Comparison of ENCODE assay signal across 9 cellular contexts in the genomic region with DNA sequence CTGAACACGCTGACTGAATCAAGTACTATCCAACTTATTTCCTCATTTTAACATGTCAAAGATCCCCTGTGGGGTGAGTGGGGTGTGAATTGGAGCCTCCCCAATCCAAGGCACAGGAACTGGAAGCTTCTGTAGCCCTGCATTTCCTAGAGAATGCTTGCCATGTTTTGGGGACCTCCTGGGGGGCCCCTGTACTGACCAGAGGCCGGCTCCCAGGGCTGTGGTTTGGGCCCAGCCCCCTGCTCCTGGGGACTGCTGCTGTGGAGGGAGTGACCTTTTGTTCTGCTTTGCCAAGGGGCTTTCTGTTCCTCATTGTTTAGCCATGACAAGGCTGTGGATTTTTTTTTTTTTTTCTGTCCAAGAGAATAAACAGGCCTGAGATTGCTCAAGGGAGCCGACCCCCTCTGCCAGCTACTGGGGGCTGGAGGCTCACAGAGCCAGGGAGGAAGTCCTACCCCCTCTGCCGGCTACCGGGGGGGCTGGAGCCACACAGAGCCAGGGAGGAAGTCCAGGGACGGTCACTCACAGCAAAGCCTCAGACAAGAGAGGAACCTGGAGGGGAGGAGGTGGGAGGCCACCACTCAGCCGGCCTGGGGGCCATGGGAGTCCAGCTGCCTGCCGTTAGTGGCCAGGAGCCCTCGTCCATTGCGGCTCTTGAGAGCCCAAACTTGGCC. TPM values are rescaled to one million over a fixed set of nuclear protein-coding genes. Genes with fewer than 3 reads are reported as not detected.
DNase-seq lines count a peak whose midpoint lies in the region; ATAC-seq, FAIRE-seq and TF ChIP-seq lines count a peak whose summit lies in the region.
"Had no signal": no experiment of that assay in that cellular context is flagged by ENCODE, and none has a peak within 500 bp of the region (broad histone marks: within the 10 kb centered on the region; RNA-seq: fewer than 3 reads in every experiment).

No MANE protein-coding gene starts in this region.

- TF ChIP-seq POLR2A in GM12892 (IDR thresholded peaks at IDR 0.05; ENCODE audit: low read depth, low read length), result no peak
- peak in 1 of 2 donors; percentile 36 for TF ChIP-seq POLR2A in heart left ventricle (IDR thresholded peaks at IDR 0.05)

- H3K4me2 ChIP-seq in trophoblast cell (ENCODE audit: low read length), result peak overlapping the region; percentile 33

- no peaks in the 10 kb centered on the region for H3K27me3 Mint-ChIP-seq in activated T-helper 1 cell treated with anti-CD3 and anti-CD28 coated beads, Interleukin-12 subunit alpha, Interleukin-12 subunit beta, Interleukin-2, Interleukin-4 antibody, amounts not matched to agents 30 ng/mL and 10 ng/mL and 1 ng/mL, durations not matched to agents 14 hours and 24 hours and 36 hours (ENCODE audit: insufficient read depth)

- H3K23ac ChIP-seq in trophoblast cell (ENCODE audit: low read length), result no peak overlapping the region

- peaks cover 30% of the 10 kb centered on the region for H3K79me1 ChIP-seq in trophoblast cell (ENCODE audit: low read length)

- H3K27ac Mint-ChIP-seq in activated T-helper 1 cell treated with anti-CD3 and anti-CD28 coated beads, Interleukin-12 subunit alpha, Interleukin-12 subunit beta, Interleukin-2, Interleukin-4 antibody, amounts not matched to agents 30 ng/mL and 10 ng/mL and 1 ng/mL, durations not matched to agents 14 hours and 24 hours and 36 hours, result peak overlapping the region; percentile 4

- H3K4me1 Mint-ChIP-seq in activated T-helper 1 cell treated with anti-CD3 and anti-CD28 coated beads, Interleukin-12 subunit alpha, Interleukin-12 subunit beta, Interleukin-2, Interleukin-4 antibody, amounts not matched to agents 30 ng/mL and 10 ng/mL and 1 ng/mL, durations not matched to agents 14 hours and 24 hours and 36 hours (ENCODE audit: low read depth), result peaks cover 65% of the 10 kb centered on the region

- H3K9me3 Mint-ChIP-seq in activated T-helper 1 cell treated with anti-CD3 and anti-CD28 coated beads, Interleukin-12 subunit alpha, Interleukin-12 subunit beta, Interleukin-2, Interleukin-4 antibody, amounts not matched to agents 30 ng/mL and 10 ng/mL and 1 ng/mL, durations not matched to agents 14 hours and 24 hours and 36 hours, result no peaks in the 10 kb centered on the region
- H3K9me3 Mint-ChIP-seq: T-helper 1 cell treated with Interleukin-12 subunit alpha and Interleukin-12 subunit beta and Interleukin-4 antibody, amounts not matched to agents 30 μg/mL and 1 μg/mL, for 36 hours had no signal

- CTCF ChIA-PET in RWPE1 (lab: Yijun Ruan, JAX), result interaction anchor here (3.9 kb wide), 1 partner anchor 59 kb away, joined by 13 read pairs; no protein-coding TSS in a partner anchor

- POLR2A ChIA-PET in RWPE1 (lab: Yijun Ruan, JAX; ENCODE audit: low non-redundant PET), result no interaction called here

- H4K91ac ChIP-seq in trophoblast cell (ENCODE audit: low read depth, low read length), result peak overlapping the region; percentile 92

- H3K27ac ChIP-seq in heart left ventricle (peak overlapping the region; percentile 80 to 96 (median 92)), trophoblast cell (ENCODE audit: low read depth, low read length) (peak overlapping the region; percentile 91), RWPE1 (no peak overlapping the region)

- H3K9ac ChIP-seq in trophoblast cell (ENCODE audit: low read length), result peak overlapping the region; percentile 48

- intact Hi-C loops in activated T-helper 1 cell treated with anti-CD3 and anti-CD28 coated beads, Interleukin-12 subunit alpha, Interleukin-12 subunit beta, Interleukin-2, Interleukin-4 antibody, amounts not matched to agents 30 ng/mL and 10 ng/mL and 1 ng/mL, durations not matched to agents 14 hours and 24 hours and 36 hours (cut with micrococcal nuclease), result no loop called here
- intact Hi-C loops in heart left ventricle (cut with DNase I), result loop anchor here in 4 of 10 donors (1.0 to 10.0 kb wide), 5 partner anchors 17 to 49 kb away; partner anchors contain the start of gene TNFRSF1B (in 1 of the 4)

- H2BK120ac ChIP-seq in trophoblast cell (ENCODE audit: insufficient read depth, low read length, poor library complexity), result peak overlapping the region; percentile 83

- 16 to 31% (median 23%) methylated on average over 8 to 10 of the region's 10 CpGs for WGBS in heart left ventricle, 4 donors
- no CpG with 5 or more reads among the region's 10 CpGs for WGBS in trophoblast cell (ENCODE audit: extremely low coverage, insufficient coverage, insufficient read length)

- peak overlapping the region; percentile 46 for H4K12ac ChIP-seq in trophoblast cell (ENCODE audit: low read depth, low read length)

- peaks cover 0 to 30% (median 0%) of the 10 kb centered on the region in 9 donors for H3K36me3 ChIP-seq in heart left ventricle
- peaks cover 0 to 2% of the 10 kb centered on the region in 2 experiments for H3K36me3 ChIP-seq in trophoblast cell (ENCODE audit: control insufficient read depth in 1 of 2, insufficient read depth in 2 of 2, low read length in 2 of 2)

- H3K27me3 ChIP-seq in heart left ventricle (no peaks in the 10 kb centered on the region), trophoblast cell (ENCODE audit: insufficient read depth, low read length) (no peaks in the 10 kb centered on the region)

- TF ChIP-seq CTCF in heart left ventricle (IDR thresholded peaks at IDR 0.05) (peak; percentile 11 to 58 (median 39)), RWPE1 (conservative IDR thresholded peaks at IDR 0.05; ENCODE audit: low read depth) (no peak)

- peaks cover 24% of the 10 kb centered on the region for H3K36me3 Mint-ChIP-seq in activated T-helper 1 cell treated with anti-CD3 and anti-CD28 coated beads, Interleukin-12 subunit alpha, Interleukin-12 subunit beta, Interleukin-2, Interleukin-4 antibody, amounts not matched to agents 30 ng/mL and 10 ng/mL and 1 ng/mL, durations not matched to agents 14 hours and 24 hours and 36 hours (ENCODE audit: low read depth)

- peak overlapping the region; percentile 78 for H2BK12ac ChIP-seq in trophoblast cell (ENCODE audit: low read length)

- H3K14ac ChIP-seq in trophoblast cell (ENCODE audit: low read length), result peak overlapping the region; percentile 69

- H2BK5ac ChIP-seq in trophoblast cell (ENCODE audit: low read depth, low read length, poor library complexity), result peak overlapping the region; percentile 90

- H2AFZ ChIP-seq in trophoblast cell (ENCODE audit: insufficient read depth, low read length, poor library complexity), result peak overlapping the region; percentile 32

- FAIRE-seq in GM12892 (lab: Jason Lieb, UNC), result peak; percentile 30

- DNase-seq in GM12892 (ENCODE audit: insufficient read length), result no peak
- no peak for DNase-seq in activated T-helper 1 cell treated with anti-CD3 and anti-CD28 coated beads, Interleukin-12 subunit alpha, Interleukin-12 subunit beta, Interleukin-2, Interleukin-4 antibody, amounts not matched to agents 30 ng/mL and 10 ng/mL and 1 ng/mL, durations not matched to agents 14 hours and 24 hours and 36 hours (ENCODE audit: low spot score)
- DNase-seq in heart left ventricle, result peak; percentile 88 to 93 (median 90)
- peak; percentile 27 to 54 for DNase-seq in trophoblast cell
- DNase-seq in NK-92 (lab: John Stamatoyannopoulos, UW; ENCODE audit: unreplicated experiment), result no peak
- no peak for DNase-seq in RWPE1 (ENCODE audit: low spot score)
- DNase-seq in T-helper 2 cell, result no peak
- DNase-seq in HT-29 (ENCODE audit: low spot score), result no peak

- peak; percentile 84 to 89 (median 86) for ATAC-seq in heart left ventricle

- H3K4ac ChIP-seq in trophoblast cell (ENCODE audit: low read depth, low read length), result peak overlapping the region; percentile 60

- H3K9me3 ChIP-seq in heart left ventricle, result no peaks in the 10 kb centered on the region
- H3K9me3 ChIP-seq in trophoblast cell (ENCODE audit: insufficient read depth, low read depth, low read length), result peaks cover 3% of the 10 kb centered on the region

- H3K4me3 Mint-ChIP-seq in activated T-helper 1 cell treated with anti-CD3 and anti-CD28 coated beads, Interleukin-12 subunit alpha, Interleukin-12 subunit beta, Interleukin-2, Interleukin-4 antibody, amounts not matched to agents 30 ng/mL and 10 ng/mL and 1 ng/mL, durations not matched to agents 14 hours and 24 hours and 36 hours, result no peak overlapping the region
- H3K4me3 Mint-ChIP-seq: T-helper 1 cell treated with Interleukin-12 subunit alpha and Interleukin-12 subunit beta and Interleukin-4 antibody, amounts not matched to agents 30 μg/mL and 1 μg/mL, for 36 hours had no signal

- H3K4me1 ChIP-seq in heart left ventricle, result peaks cover 9 to 100% (median 59%) of the 10 kb centered on the region in 12 donors
- H3K4me1 ChIP-seq in trophoblast cell (ENCODE audit: control insufficient read depth in 1 of 2, insufficient read depth in 2 of 2, low read length in 2 of 2), result peaks cover 26 to 30% of the 10 kb centered on the region in 2 experiments

- H3K79me2 ChIP-seq in trophoblast cell (ENCODE audit: control insufficient read depth, insufficient read depth, low read length, poor library complexity), result peaks cover 7% of the 10 kb centered on the region

- H3K4me3 ChIP-seq in heart left ventricle (peak overlapping the region in 11 of 12 donors; percentile 4 to 47 (median 31)), trophoblast cell (ENCODE audit: low read depth, low read length) (no peak overlapping the region)

- H2AK5ac ChIP-seq in trophoblast cell (ENCODE audit: low read length), result peak overlapping the region; percentile 66

- H3K18ac ChIP-seq in trophoblast cell (ENCODE audit: low read length), result peak overlapping the region; percentile 27

- H4K8ac ChIP-seq in trophoblast cell (ENCODE audit: low read depth, low read length), result peak overlapping the region; percentile 75

RNA-seq across cellular contexts. Expression of gene TNFRSF1B, which starts 17.4 kb away (rescaled TPM):
- polyA plus RNA-seq in GM12892 (2012; ENCODE audit: missing spikeins), result 24.1 TPM
- 211 and 213 TPM in 2 replicates for total RNA-seq in activated T-helper 1 cell treated with anti-CD3 and anti-CD28 coated beads, Interleukin-12 subunit alpha, Interleukin-12 subunit beta, Interleukin-2, Interleukin-4 antibody, amounts not matched to agents 30 ng/mL and 10 ng/mL and 1 ng/mL, durations not matched to agents 14 hours and 24 hours and 36 hours
- 10 to 100 TPM; 11.2 to 71.0 (median 16.6) TPM for total RNA-seq in heart left ventricle
- polyA plus RNA-seq in heart left ventricle, result 10 to 100 TPM in 1 of 2 donors, 1 to 10 TPM in 1; 8.6 to 14.9 TPM
- polyA plus RNA-seq in trophoblast cell (2013), result 239 and 247 TPM in 2 replicates
- 0.08 TPM in 1 of 2 replicates, not detected in the other for total RNA-seq in HT-29 (2014; rRNA removed; shearing (Covaris generic))

RNA-seq across cellular contexts. Expression of gene VPS13D, which starts 45.7 kb away (rescaled TPM):
- 6.5 TPM for polyA plus RNA-seq in GM12892 (2012; ENCODE audit: missing spikeins)
- 33.6 and 35.7 TPM in 2 replicates for total RNA-seq in activated T-helper 1 cell treated with anti-CD3 and anti-CD28 coated beads, Interleukin-12 subunit alpha, Interleukin-12 subunit beta, Interleukin-2, Interleukin-4 antibody, amounts not matched to agents 30 ng/mL and 10 ng/mL and 1 ng/mL, durations not matched to agents 14 hours and 24 hours and 36 hours
- 100 to 1,000 TPM in 4 of 9 donors, 10 to 100 TPM in 5; 74.3 to 301 (median 95.8) TPM for total RNA-seq in heart left ventricle
- polyA plus RNA-seq in heart left ventricle, result 10 to 100 TPM; 32.1 to 84.8 TPM
- polyA plus RNA-seq in trophoblast cell (2013), result 10.5 TPM in 2 replicates
- 9.6 and 9.9 TPM in 2 replicates for total RNA-seq in HT-29 (2014; rRNA removed; shearing (Covaris generic))

Comparison
In these comparisons a context has a peak if more than half of its experiments do, and no peak if none do; other contexts are left out.
1. DNase-seq: peak in heart left ventricle (5 of 5) and trophoblast cell (2 of 2); none in GM12892 (single experiment), activated T-helper 1 cell treated with anti-CD3 and anti-CD28 coated beads, Interleukin-12 subunit alpha, Interleukin-12 subunit beta, Interleukin-2, Interleukin-4 antibody, amounts not matched to agents 30 ng/mL and 10 ng/mL and 1 ng/mL, durations not matched to agents 14 hours and 24 hours and 36 hours (single experiment), NK-92 (single experiment), RWPE1 (single experiment), T-helper 2 cell (0 of 5) and HT-29 (single experiment).
2. RNA of gene TNFRSF1B, which starts 17.4 kb away (total RNA-seq): 211 to 213 TPM in activated T-helper 1 cell treated with anti-CD3 and anti-CD28 coated beads, Interleukin-12 subunit alpha, Interleukin-12 subunit beta, Interleukin-2, Interleukin-4 antibody, amounts not matched to agents 30 ng/mL and 10 ng/mL and 1 ng/mL, durations not matched to agents 14 hours and 24 hours and 36 hours and 11.2 to 71.0 TPM in heart left ventricle; 0.08 TPM in HT-29; every median in the first group is over 10 times any median in the second.